ENCODE assay signal across 8 cellular contexts in the genomic region with DNA sequence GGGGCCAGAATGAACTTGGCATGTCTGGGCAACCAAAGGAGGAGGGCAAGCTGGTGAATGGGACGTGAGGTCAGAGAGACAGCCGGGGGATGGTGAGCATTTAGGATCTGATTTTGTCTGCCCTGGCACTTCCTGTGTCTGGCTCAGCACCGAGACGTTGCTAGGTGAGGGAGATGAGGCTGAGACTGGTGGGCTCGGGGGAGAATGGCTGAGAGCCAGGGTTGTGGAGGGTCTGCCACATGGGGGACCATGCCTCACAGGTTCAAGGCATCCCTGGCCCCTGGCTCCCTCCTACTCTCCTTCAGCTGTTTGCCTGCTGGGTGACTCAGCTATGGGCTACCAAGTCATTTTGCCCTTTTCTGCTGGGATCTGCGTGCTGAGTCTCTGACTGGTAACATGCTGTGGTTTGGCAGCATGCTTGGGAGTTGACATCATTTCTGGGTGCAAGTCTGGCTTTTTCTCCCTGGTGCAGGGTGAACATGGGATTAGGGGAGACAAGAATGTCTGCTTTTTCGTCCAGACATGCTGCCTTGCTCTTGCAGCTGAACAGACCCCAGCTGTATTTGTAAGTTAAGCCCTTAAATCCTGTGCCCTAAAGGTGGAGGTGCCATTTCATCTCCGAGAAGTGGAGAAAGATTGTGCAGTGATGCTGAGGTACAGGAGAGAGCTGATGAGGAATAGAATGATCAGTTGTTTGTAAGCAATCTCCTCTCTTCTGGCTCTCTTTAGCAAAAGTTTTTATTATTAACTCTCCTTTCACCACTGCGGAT. TPM values are rescaled to one million over a fixed set of nuclear protein-coding genes. Genes with fewer than 3 reads are reported as not detected.
DNase-seq lines count a peak whose midpoint lies in the region; ATAC-seq and TF ChIP-seq lines count a peak whose summit lies in the region.

No MANE protein-coding gene starts in this region.

- TF ChIP-seq RAD21 in SK-N-SH (IDR thresholded peaks at IDR 0.05; ENCODE audit: low read length), result no peak

- 23% methylated on average over 8 of the region's 9 CpGs for WGBS in SK-N-SH (ENCODE audit: low lambda C conversion rate)
- no CpG with 5 or more reads among the region's 9 CpGs for WGBS in mesendoderm (ENCODE audit: extremely low coverage, insufficient coverage, low lambda C conversion rate)

- H3K9me3 ChIP-seq in SK-N-SH, result no peaks in the 10 kb centered on the region

- intact Hi-C loops in Right ventricle myocardium inferior (cut with DNase I), result no loop called here
- intact Hi-C loops in cardiac septum (cut with DNase I), result loop anchor here (10.0 kb wide), 1 partner anchor 240 kb away; no protein-coding TSS in a partner anchor

- peak overlapping the region; percentile 72 for H3K9ac ChIP-seq in SK-N-SH
- peak overlapping the region; percentile 9 for H3K9ac ChIP-seq in mesendoderm (ENCODE audit: low read length)

- no peak overlapping the region for H2AK5ac ChIP-seq in mesendoderm (ENCODE audit: low read length)

- TF ChIP-seq CTCF in SK-N-SH (IDR thresholded peaks at IDR 0.05) (0 out of 2 replicates have a peak, but pooled peaks have one; percentile 10), brain (conservative IDR thresholded peaks at IDR 0.05) (no peak)

- H3K18ac ChIP-seq in mesendoderm (ENCODE audit: low read length), result no peak overlapping the region

- H3K4ac ChIP-seq in mesendoderm (ENCODE audit: low read depth, low read length), result no peak overlapping the region

- peak; percentile 39 for ATAC-seq in Right ventricle myocardium inferior

- CTCF ChIA-PET in SK-N-SH (lab: Yijun Ruan, JAX), result interaction anchor here (0.6 to 1.8 kb wide), 6 partner anchors 16 to 1679 kb away, joined by 3 to 6 read pairs (median 3); a partner anchor contains a TSS

- H4K8ac ChIP-seq in mesendoderm (ENCODE audit: low read depth, low read length), result no peak overlapping the region

- H3K79me2 ChIP-seq in SK-N-SH (ENCODE audit: insufficient read depth) (peaks cover 92% of the 10 kb centered on the region), mesendoderm (ENCODE audit: control insufficient read depth, insufficient read depth, low read length) (peaks cover 34% of the 10 kb centered on the region)

- H3K4me2 ChIP-seq in SK-N-SH, result peak overlapping the region; percentile 63
- H3K4me2 ChIP-seq in mesendoderm (ENCODE audit: low read length), result no peak overlapping the region

- H3F3A ChIP-seq in SK-N-SH (replicated peaks; ENCODE audit: insufficient read depth), result peaks cover 34% of the 10 kb centered on the region

- H3K4me1 Mint-ChIP-seq in brain, result peaks cover 79% of the 10 kb centered on the region

- H3K36me3 ChIP-seq in SK-N-SH (replicated peaks in 1 of 2; ENCODE audit: control insufficient read depth in 1 of 2, insufficient read depth in 2 of 2, low read length in 1 of 2) (no peaks in the 10 kb centered on the region), mesendoderm (ENCODE audit: control insufficient read depth, insufficient read depth, low read length) (no peaks in the 10 kb centered on the region)

- no peak overlapping the region for H3K23ac ChIP-seq in mesendoderm (ENCODE audit: low read length)

- H4K20me1 ChIP-seq in SK-N-SH (ENCODE audit: insufficient read depth), result no peaks in the 10 kb centered on the region; the same call in 1 of the 2 replicates

- no peak overlapping the region for H2BK15ac ChIP-seq in mesendoderm (replicated peaks; ENCODE audit: low read depth)

- POLR2A ChIA-PET in SK-N-SH (lab: Yijun Ruan, JAX), result no interaction called here

- peak in 1 of 2 experiments; percentile 89; a peak in 1 of 4 replicates for TF ChIP-seq EP300 in SK-N-SH (IDR thresholded peaks at IDR 0.05; ENCODE audit: borderline replicate concordance in 1 of 2, low read depth in 1 of 2, low read length in 1 of 2)

- H2AFZ ChIP-seq in SK-N-SH (ENCODE audit: low read depth), result peak overlapping the region; percentile 61

- DNase-seq in Right ventricle myocardium inferior (ENCODE audit: missing footprints) (no peak), cardiac septum (ENCODE audit: low spot score) (no peak), SK-N-SH (peak; percentile 59), mesendoderm (peak; percentile 90), stromal cell of bone marrow (ENCODE audit: low read depth) (peak; percentile 97), NCI-H1417 (lab: John Stamatoyannopoulos, UW) (no peak)
- no peak for DNase-seq in NK-92 treated with Interleukin-12 subunit alpha and Interleukin-12 subunit beta, amount 100 ng/mL, for 24 hours (lab: John Stamatoyannopoulos, UW)

- H3K27me3 Mint-ChIP-seq in brain, result peaks cover 3% of the 10 kb centered on the region

- H3K56ac ChIP-seq in mesendoderm (ENCODE audit: low read length), result peak overlapping the region; percentile 9

- no peaks in the 10 kb centered on the region for H3K27me3 ChIP-seq in SK-N-SH (ENCODE audit: insufficient read depth)
- no peaks in the 10 kb centered on the region for H3K27me3 ChIP-seq in mesendoderm (ENCODE audit: insufficient read depth, low read length, poor library complexity)

- peak overlapping the region; percentile 77 to 99 for H3K27ac ChIP-seq in SK-N-SH (ENCODE audit: low read depth in 2 of 2, low read length in 1 of 2)
- no peak overlapping the region for H3K27ac ChIP-seq in mesendoderm (ENCODE audit: low read depth, low read length)

- peaks cover 35% of the 10 kb centered on the region for H3K79me1 ChIP-seq in mesendoderm (ENCODE audit: low read length)

- H2BK120ac ChIP-seq in mesendoderm (ENCODE audit: low read depth, low read length), result no peak overlapping the region

- H3K4me3 Mint-ChIP-seq in brain, result peak overlapping the region in 3 of 5 experiments; percentile 3 to 54 (median 34)

- peaks cover 0 to 15% (median 4%) of the 10 kb centered on the region in 5 experiments for H3K9me3 Mint-ChIP-seq in brain

- no peak overlapping the region for H4K5ac ChIP-seq in mesendoderm (ENCODE audit: low read length)

- peak overlapping the region; percentile 56 to 85 (median 76) for H3K27ac Mint-ChIP-seq in brain

- H3K9me2 ChIP-seq in SK-N-SH, result no peaks in the 10 kb centered on the region

- peaks cover 29% of the 10 kb centered on the region for H3K36me3 Mint-ChIP-seq in brain

- no peak overlapping the region for H2BK5ac ChIP-seq in mesendoderm (ENCODE audit: low read length)

- peak overlapping the region in 1 of 2 experiments; percentile 32; a peak in 2 of 4 replicates for H3K4me3 ChIP-seq in SK-N-SH (ENCODE audit: low read depth in 2 of 2, low read length in 1 of 2)
- no peak overlapping the region for H3K4me3 ChIP-seq in mesendoderm (ENCODE audit: low read length)

- H3K4me1 ChIP-seq in SK-N-SH (ENCODE audit: control insufficient read depth in 1 of 2, insufficient read depth in 2 of 2, low read depth in 1 of 2, low read length in 1 of 2) (peaks cover 44 to 54% of the 10 kb centered on the region in 2 experiments), mesendoderm (ENCODE audit: control insufficient read depth, low read depth, low read length) (peaks cover 7% of the 10 kb centered on the region)

TF ChIP-seq in SK-N-SH, 30 proteins besides CTCF, POLR2A, EP300 and RAD21 (continues in another document):
- TF ChIP-seq TEAD4 (IDR thresholded peaks at IDR 0.05; ENCODE audit: borderline replicate concordance, insufficient read depth) (peak; percentile 96), POLR2AphosphoS5 (IDR thresholded peaks at IDR 0.05; ENCODE audit: low read depth, low read length) (peak; percentile 61; the same call in 1 of the 2 replicates), SMC3 (IDR thresholded peaks at IDR 0.05; ENCODE audit: low read depth, low read length) (no peak), FOXM1 (IDR thresholded peaks at IDR 0.05; ENCODE audit: low read depth) (0 out of 2 replicates have a peak, but pooled peaks have one; percentile 50), RFX5 (IDR thresholded peaks at IDR 0.05; ENCODE audit: low read length) (no peak), TAF1 (IDR thresholded peaks at IDR 0.05; ENCODE audit: borderline replicate concordance, low read depth, low read length) (no peak), FOSL2 (IDR thresholded peaks at IDR 0.05; ENCODE audit: borderline replicate concordance, low read depth) (peak; percentile 98)
- TF ChIP-seq, protein P1, sequence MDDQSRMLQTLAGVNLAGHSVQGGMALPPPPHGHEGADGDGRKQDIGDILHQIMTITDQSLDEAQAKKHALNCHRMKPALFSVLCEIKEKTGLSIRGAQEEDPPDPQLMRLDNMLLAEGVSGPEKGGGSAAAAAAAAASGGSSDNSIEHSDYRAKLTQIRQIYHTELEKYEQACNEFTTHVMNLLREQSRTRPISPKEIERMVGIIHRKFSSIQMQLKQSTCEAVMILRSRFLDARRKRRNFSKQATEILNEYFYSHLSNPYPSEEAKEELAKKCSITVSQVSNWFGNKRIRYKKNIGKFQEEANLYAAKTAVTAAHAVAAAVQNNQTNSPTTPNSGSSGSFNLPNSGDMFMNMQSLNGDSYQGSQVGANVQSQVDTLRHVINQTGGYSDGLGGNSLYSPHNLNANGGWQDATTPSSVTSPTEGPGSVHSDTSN (IDR thresholded peaks at IDR 0.05), result peak; percentile 73
- TF ChIP-seq, protein P2, sequence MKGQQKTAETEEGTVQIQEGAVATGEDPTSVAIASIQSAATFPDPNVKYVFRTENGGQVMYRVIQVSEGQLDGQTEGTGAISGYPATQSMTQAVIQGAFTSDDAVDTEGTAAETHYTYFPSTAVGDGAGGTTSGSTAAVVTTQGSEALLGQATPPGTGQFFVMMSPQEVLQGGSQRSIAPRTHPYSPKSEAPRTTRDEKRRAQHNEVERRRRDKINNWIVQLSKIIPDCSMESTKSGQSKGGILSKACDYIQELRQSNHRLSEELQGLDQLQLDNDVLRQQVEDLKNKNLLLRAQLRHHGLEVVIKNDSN (IDR thresholded peaks at IDR 0.05; ENCODE audit: borderline replicate concordance, low read depth), result no peak
- TF ChIP-seq, protein P3, sequence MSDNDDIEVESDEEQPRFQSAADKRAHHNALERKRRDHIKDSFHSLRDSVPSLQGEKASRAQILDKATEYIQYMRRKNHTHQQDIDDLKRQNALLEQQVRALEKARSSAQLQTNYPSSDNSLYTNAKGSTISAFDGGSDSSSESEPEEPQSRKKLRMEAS (IDR thresholded peaks at IDR 0.05; ENCODE audit: low read depth), result peak; percentile 59; the same call in 1 of the 2 replicates

RNA-seq across cellular contexts. Expression of a gene that starts 17.6 kb away (rescaled TPM):
- 29.2 TPM for total RNA-seq in Right ventricle myocardium inferior
- 29.3 TPM for total RNA-seq in cardiac septum
- 99.8 and 118 TPM in 2 replicates for polyA plus RNA-seq in SK-N-SH (2012; rRNA removed)
- polyA plus RNA-seq in SK-N-SH (2012; cell fraction: cytosol; rRNA removed), result 81.8 and 111 TPM in 2 replicates
- polyA plus RNA-seq in SK-N-SH (2012; cell fraction: nucleus; rRNA removed), result 93.4 and 117 TPM in 2 replicates
- 25.3 TPM for polyA plus RNA-seq in brain (ENCODE audit: insufficient read depth, low read depth, low replicate concordance)
- polyA plus RNA-seq in mesendoderm (2013, experiment 1 of 2), result 36.8 TPM
- 37.2 TPM for polyA plus RNA-seq in mesendoderm (2013, experiment 2 of 2)

Comparison
In these comparisons a context has a peak if more than half of its experiments do, and no peak if none do; other contexts are left out.
1. DNase-seq: peak in SK-N-SH (single experiment), mesendoderm (single experiment) and stromal cell of bone marrow (single experiment); none in Right ventricle myocardium inferior (single experiment), cardiac septum (single experiment), NCI-H1417 (0 of 3) and NK-92 treated with Interleukin-12 subunit alpha and Interleukin-12 subunit beta, amount 100 ng/mL, for 24 hours (single experiment).